Comparison of ENCODE assay signal across 1 cellular context in the genomic region with DNA sequence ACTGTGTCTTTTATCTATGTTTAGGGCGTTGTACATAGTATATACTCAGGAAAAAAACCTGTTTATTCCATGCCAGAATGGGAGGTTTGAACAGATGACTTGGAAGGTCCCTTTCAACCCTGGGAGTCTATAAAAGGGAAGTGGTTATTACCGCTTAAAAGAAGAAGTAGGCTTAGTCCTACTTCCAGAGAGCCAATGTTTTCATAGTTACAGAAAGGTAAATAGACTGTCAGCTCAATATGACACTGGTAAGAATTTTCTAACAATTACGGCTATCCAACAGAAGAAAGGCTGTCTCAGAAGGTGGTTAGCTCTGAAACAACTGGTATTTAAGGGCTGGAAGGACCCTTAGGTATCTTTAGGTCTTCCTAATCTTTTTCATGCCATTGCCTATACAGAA.
TF ChIP-seq lines count a peak whose summit lies in the region.

No MANE protein-coding gene starts in this region.

TF ChIP-seq in H1, 55 proteins besides CTCF, POLR2A, EP300 and RAD21:
- TF ChIP-seq SUZ12 (IDR thresholded peaks at IDR 0.05; ENCODE audit: low read length) (no peak), SIX5 (IDR thresholded peaks at IDR 0.05; ENCODE audit: low read depth, low read length) (no peak), RXRA (IDR thresholded peaks at IDR 0.05; ENCODE audit: insufficient read depth, low read depth, low read length) (no peak), SP4 (IDR thresholded peaks at IDR 0.05; ENCODE audit: low read length) (no peak), TAF7 (optimal IDR thresholded peaks at IDR 0.05; ENCODE audit: borderline replicate concordance, low read depth, low read length) (no peak), KDM5A (IDR thresholded peaks at IDR 0.05; ENCODE audit: low read length) (no peak), RFX5 (IDR thresholded peaks at IDR 0.05; ENCODE audit: borderline replicate concordance, low read depth, low read length) (no peak), SIN3A (conservative IDR thresholded peaks at IDR 0.05 in 1 of 2, IDR thresholded peaks at IDR 0.05 in 1 of 2; ENCODE audit: low read depth in 1 of 2, low read length in 2 of 2) (no peak), ASH2L (IDR thresholded peaks at IDR 0.05; ENCODE audit: low read length) (no peak), POLR2AphosphoS5 (IDR thresholded peaks at IDR 0.05; ENCODE audit: low read depth, low read length) (no peak), SP1 (IDR thresholded peaks at IDR 0.05; ENCODE audit: low read depth, low read length) (no peak), GTF2F1 (IDR thresholded peaks at IDR 0.05; ENCODE audit: borderline replicate concordance, low read depth, low read length) (no peak), CHD7 (IDR thresholded peaks at IDR 0.05; ENCODE audit: insufficient replicate concordance, low read length) (no peak), E2F6 (IDR thresholded peaks at IDR 0.05) (no peak), CEBPB (IDR thresholded peaks at IDR 0.05; ENCODE audit: low read depth, low read length) (no peak), KDM1A (IDR thresholded peaks at IDR 0.05; ENCODE audit: borderline replicate concordance, low read length) (no peak), SP2 (IDR thresholded peaks at IDR 0.05; ENCODE audit: low read length) (no peak)
- TF ChIP-seq, protein P1, sequence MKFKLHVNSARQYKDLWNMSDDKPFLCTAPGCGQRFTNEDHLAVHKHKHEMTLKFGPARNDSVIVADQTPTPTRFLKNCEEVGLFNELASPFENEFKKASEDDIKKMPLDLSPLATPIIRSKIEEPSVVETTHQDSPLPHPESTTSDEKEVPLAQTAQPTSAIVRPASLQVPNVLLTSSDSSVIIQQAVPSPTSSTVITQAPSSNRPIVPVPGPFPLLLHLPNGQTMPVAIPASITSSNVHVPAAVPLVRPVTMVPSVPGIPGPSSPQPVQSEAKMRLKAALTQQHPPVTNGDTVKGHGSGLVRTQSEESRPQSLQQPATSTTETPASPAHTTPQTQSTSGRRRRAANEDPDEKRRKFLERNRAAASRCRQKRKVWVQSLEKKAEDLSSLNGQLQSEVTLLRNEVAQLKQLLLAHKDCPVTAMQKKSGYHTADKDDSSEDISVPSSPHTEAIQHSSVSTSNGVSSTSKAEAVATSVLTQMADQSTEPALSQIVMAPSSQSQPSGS (IDR thresholded peaks at IDR 0.05; ENCODE audit: low read length): no peak
- TF ChIP-seq, protein P2, sequence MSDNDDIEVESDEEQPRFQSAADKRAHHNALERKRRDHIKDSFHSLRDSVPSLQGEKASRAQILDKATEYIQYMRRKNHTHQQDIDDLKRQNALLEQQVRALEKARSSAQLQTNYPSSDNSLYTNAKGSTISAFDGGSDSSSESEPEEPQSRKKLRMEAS (IDR thresholded peaks at IDR 0.05): no peak
